Comparison of ENCODE assay signal across 8 cellular contexts in genomic region chr17:7296189-7296861, GRCh38. TPM values are rescaled to one million over a fixed set of nuclear protein-coding genes. Genes with fewer than 3 reads are reported as not detected.
DNase-seq lines count a peak whose midpoint lies in the region; ATAC-seq, FAIRE-seq and TF ChIP-seq lines count a peak whose summit lies in the region.

No MANE protein-coding gene starts in this region.

- TF ChIP-seq CTCF in PC-9 (conservative IDR thresholded peaks at IDR 0.05) (peak; percentile 95), fibroblast of the aortic adventitia (IDR thresholded peaks at IDR 0.05; ENCODE audit: insufficient read depth, low read length) (peak; percentile 76), nephron (IDR thresholded peaks at IDR 0.05; ENCODE audit: unreplicated experiment in 3 of 3) (peak; percentile 93 to 96 (median 95)), suprapubic skin (IDR thresholded peaks at IDR 0.05) (peak; percentile 91 to 95)

- H3K36me3 ChIP-seq in PC-9 (ENCODE audit: low read depth) (no peaks in the 10 kb centered on the region), suprapubic skin (no peaks in the 10 kb centered on the region)

- H3K9me3 ChIP-seq in PC-9 (ENCODE audit: insufficient read depth, low read depth) (no peaks in the 10 kb centered on the region), suprapubic skin (no peaks in the 10 kb centered on the region)

- no peak overlapping the region for H3K27ac Mint-ChIP-seq in activated T-helper 1 cell treated with anti-CD3 and anti-CD28 coated beads, Interleukin-12 subunit alpha, Interleukin-12 subunit beta, Interleukin-2, Interleukin-4 antibody, amounts not matched to agents 30 ng/mL and 10 ng/mL and 1 ng/mL, durations not matched to agents 14 hours and 24 hours and 36 hours
- no peak overlapping the region for H3K27ac Mint-ChIP-seq in nephron

- no TSS peak for BruUV-seq in PC-9 (replicated peaks; lab: Mats Ljungman, UMichigan)

- no peaks in the 10 kb centered on the region for H4K20me1 ChIP-seq in PC-9 (ENCODE audit: insufficient read depth)

- no peak for TF ChIP-seq EP300 in suprapubic skin (IDR thresholded peaks at IDR 0.05)

- no peak overlapping the region for H3K27ac ChIP-seq in PC-9
- peak overlapping the region; percentile 7 for H3K27ac ChIP-seq in suprapubic skin

- peaks cover 16% of the 10 kb centered on the region for H3K4me1 Mint-ChIP-seq in activated T-helper 1 cell treated with anti-CD3 and anti-CD28 coated beads, Interleukin-12 subunit alpha, Interleukin-12 subunit beta, Interleukin-2, Interleukin-4 antibody, amounts not matched to agents 30 ng/mL and 10 ng/mL and 1 ng/mL, durations not matched to agents 14 hours and 24 hours and 36 hours (ENCODE audit: low read depth)
- peaks cover 17% of the 10 kb centered on the region for H3K4me1 Mint-ChIP-seq in nephron

- CTCF ChIA-PET in PC-9 (lab: Charles Lee): interaction anchor here (0.7 to 1.3 kb wide), 5 partner anchors 9 to 324 kb away, joined by 3 to 5 read pairs (median 3); no protein-coding TSS in a partner anchor

- H3K4me3 ChIP-seq in PC-9 (peak overlapping the region; percentile 36), fibroblast of the aortic adventitia (ENCODE audit: low read depth, low read length) (peak overlapping the region; percentile 42), suprapubic skin (peak overlapping the region; percentile 20)

- H3K27me3 ChIP-seq in PC-9 (ENCODE audit: insufficient read depth, low read depth) (no peaks in the 10 kb centered on the region), suprapubic skin (peaks cover 36% of the 10 kb centered on the region)

- no peaks in the 10 kb centered on the region for H3K9me3 Mint-ChIP-seq in activated T-helper 1 cell treated with anti-CD3 and anti-CD28 coated beads, Interleukin-12 subunit alpha, Interleukin-12 subunit beta, Interleukin-2, Interleukin-4 antibody, amounts not matched to agents 30 ng/mL and 10 ng/mL and 1 ng/mL, durations not matched to agents 14 hours and 24 hours and 36 hours
- H3K9me3 Mint-ChIP-seq in nephron: no peaks in the 10 kb centered on the region

- intact Hi-C loops in PC-9 (cut with micrococcal nuclease; ENCODE audit: unreplicated experiment): loop anchor here (1.0 kb wide), 2 partner anchors 16 to 250 kb away; no protein-coding TSS in a partner anchor
- intact Hi-C loops in activated T-helper 1 cell treated with anti-CD3 and anti-CD28 coated beads, Interleukin-12 subunit alpha, Interleukin-12 subunit beta, Interleukin-2, Interleukin-4 antibody, amounts not matched to agents 30 ng/mL and 10 ng/mL and 1 ng/mL, durations not matched to agents 14 hours and 24 hours and 36 hours (cut with micrococcal nuclease): loop anchor here (1.0 to 5.0 kb wide), 6 partner anchors 11 to 250 kb away; partner anchors contain the start of genes EIF5A and ELP5

- POLR2A ChIA-PET in PC-9 (lab: Charles Lee; ENCODE audit: unreplicated experiment): interaction anchor here (0.7 kb wide), 1 partner anchor 49 kb away, joined by 5 read pairs; no protein-coding TSS in a partner anchor

- H3K27me3 Mint-ChIP-seq in activated T-helper 1 cell treated with anti-CD3 and anti-CD28 coated beads, Interleukin-12 subunit alpha, Interleukin-12 subunit beta, Interleukin-2, Interleukin-4 antibody, amounts not matched to agents 30 ng/mL and 10 ng/mL and 1 ng/mL, durations not matched to agents 14 hours and 24 hours and 36 hours (ENCODE audit: insufficient read depth): peaks cover 34% of the 10 kb centered on the region
- peaks cover 61% of the 10 kb centered on the region for H3K27me3 Mint-ChIP-seq in nephron (ENCODE audit: low read depth)

- H3K4me1 ChIP-seq in PC-9 (replicated peaks; ENCODE audit: insufficient read depth) (peaks cover 25% of the 10 kb centered on the region), suprapubic skin (peaks cover 55% of the 10 kb centered on the region)

- no peaks in the 10 kb centered on the region for H3K9me2 ChIP-seq in PC-9 (ENCODE audit: insufficient read depth)

- no peak for TF ChIP-seq POLR2A in suprapubic skin (IDR thresholded peaks at IDR 0.05)

- H3F3A ChIP-seq in PC-9 (ENCODE audit: insufficient read depth, low read depth): peaks cover 32% of the 10 kb centered on the region; the same call in 1 of the 2 replicates

- no peaks in the 10 kb centered on the region for H3K36me3 Mint-ChIP-seq in activated T-helper 1 cell treated with anti-CD3 and anti-CD28 coated beads, Interleukin-12 subunit alpha, Interleukin-12 subunit beta, Interleukin-2, Interleukin-4 antibody, amounts not matched to agents 30 ng/mL and 10 ng/mL and 1 ng/mL, durations not matched to agents 14 hours and 24 hours and 36 hours (ENCODE audit: low read depth)
- no peaks in the 10 kb centered on the region for H3K36me3 Mint-ChIP-seq in nephron (ENCODE audit: low read depth)

- H2AFZ ChIP-seq in PC-9: peak overlapping the region; percentile 44; the same call in 1 of the 2 replicates

- 6% methylated on average over 30 of the region's 51 CpGs for WGBS in suprapubic skin

- DNase-seq in DMS 273 (lab: John Stamatoyannopoulos, UW; ENCODE audit: unreplicated experiment) (peak; percentile 91), HTR-8/SVneo (ENCODE audit: insufficient read length, low spot score) (peak; percentile 91), PC-9 (peak; percentile 61 to 90), fibroblast of the aortic adventitia (ENCODE audit: low read depth) (peak; percentile 76), suprapubic skin (ENCODE audit: low spot score in 2 of 2) (peak in 1 of 2 donors; percentile 90)
- DNase-seq in activated T-helper 1 cell treated with anti-CD3 and anti-CD28 coated beads, Interleukin-12 subunit alpha, Interleukin-12 subunit beta, Interleukin-2, Interleukin-4 antibody, amounts not matched to agents 30 ng/mL and 10 ng/mL and 1 ng/mL, durations not matched to agents 14 hours and 24 hours and 36 hours (ENCODE audit: low spot score): peak; percentile 63

- H3K79me2 ChIP-seq in PC-9 (ENCODE audit: low read depth): no peaks in the 10 kb centered on the region

- ATAC-seq in GM18870 (IDR thresholded peaks at IDR 0.05; ENCODE audit: unreplicated experiment): no peak

- H3K4me3 Mint-ChIP-seq in activated T-helper 1 cell treated with anti-CD3 and anti-CD28 coated beads, Interleukin-12 subunit alpha, Interleukin-12 subunit beta, Interleukin-2, Interleukin-4 antibody, amounts not matched to agents 30 ng/mL and 10 ng/mL and 1 ng/mL, durations not matched to agents 14 hours and 24 hours and 36 hours: peak overlapping the region; percentile 22
- peak overlapping the region; percentile 7 to 56 (median 23) for H3K4me3 Mint-ChIP-seq in nephron

- peak; percentile 81 for FAIRE-seq in HTR-8/SVneo (lab: Jason Lieb, UNC)

- peak overlapping the region; percentile 82 for H3K4me2 ChIP-seq in PC-9

RNA-seq across cellular contexts. Expression of gene YBX2, which starts 1.9 kb away (rescaled TPM):
- total RNA-seq in PC-9 (2021) (0.65 and 0.68 TPM in 2 replicates), fibroblast of the aortic adventitia (ENCODE audit: low replicate concordance) (not detected in 2 replicates), suprapubic skin (1 to 10 TPM; 1.9 to 9.7 (median 4.0) TPM)
- 0.36 TPM in 1 of 2 replicates, not detected in the other for total RNA-seq in activated T-helper 1 cell treated with anti-CD3 and anti-CD28 coated beads, Interleukin-12 subunit alpha, Interleukin-12 subunit beta, Interleukin-2, Interleukin-4 antibody, amounts not matched to agents 30 ng/mL and 10 ng/mL and 1 ng/mL, durations not matched to agents 14 hours and 24 hours and 36 hours

RNA-seq across cellular contexts. Expression of gene EIF5A, which starts 11.1 kb away (rescaled TPM):
- total RNA-seq in PC-9 (2021) (806 and 1,298 TPM in 2 replicates), fibroblast of the aortic adventitia (ENCODE audit: low replicate concordance) (78.3 and 1,006 TPM in 2 replicates), suprapubic skin (100 to 1,000 TPM; 172 to 314 (median 239) TPM)
- total RNA-seq in activated T-helper 1 cell treated with anti-CD3 and anti-CD28 coated beads, Interleukin-12 subunit alpha, Interleukin-12 subunit beta, Interleukin-2, Interleukin-4 antibody, amounts not matched to agents 30 ng/mL and 10 ng/mL and 1 ng/mL, durations not matched to agents 14 hours and 24 hours and 36 hours: 1,241 and 1,262 TPM in 2 replicates

RNA-seq across cellular contexts. Expression of gene SLC2A4, which starts 14.8 kb away (rescaled TPM):
- total RNA-seq in PC-9 (2021) (1.5 and 1.6 TPM in 2 replicates), fibroblast of the aortic adventitia (ENCODE audit: low replicate concordance) (0.18 TPM in 1 of 2 replicates, not detected in the other), suprapubic skin (10 to 100 TPM in 2 of 4 donors, 1 to 10 TPM in 2; 2.4 to 19.4 (median 10.8) TPM)
- total RNA-seq in activated T-helper 1 cell treated with anti-CD3 and anti-CD28 coated beads, Interleukin-12 subunit alpha, Interleukin-12 subunit beta, Interleukin-2, Interleukin-4 antibody, amounts not matched to agents 30 ng/mL and 10 ng/mL and 1 ng/mL, durations not matched to agents 14 hours and 24 hours and 36 hours: 0.17 and 0.31 TPM in 2 replicates

RNA-seq across cellular contexts. Expression of gene GPS2, which starts 18.8 kb away (rescaled TPM):
- total RNA-seq in PC-9 (2021): 43.5 and 61.3 TPM in 2 replicates
- 52.3 and 59.0 TPM in 2 replicates for total RNA-seq in activated T-helper 1 cell treated with anti-CD3 and anti-CD28 coated beads, Interleukin-12 subunit alpha, Interleukin-12 subunit beta, Interleukin-2, Interleukin-4 antibody, amounts not matched to agents 30 ng/mL and 10 ng/mL and 1 ng/mL, durations not matched to agents 14 hours and 24 hours and 36 hours
- total RNA-seq in fibroblast of the aortic adventitia (ENCODE audit: low replicate concordance): 28.4 and 69.1 TPM in 2 replicates
- total RNA-seq in suprapubic skin: 100 to 1,000 TPM in 1 of 4 donors, 10 to 100 TPM in 3; 77.4 to 123 (median 87.0) TPM

RNA-seq across cellular contexts. Expression of gene NEURL4, which starts 32.8 kb away (rescaled TPM):
- 46.5 and 57.9 TPM in 2 replicates for total RNA-seq in PC-9 (2021)
- total RNA-seq in activated T-helper 1 cell treated with anti-CD3 and anti-CD28 coated beads, Interleukin-12 subunit alpha, Interleukin-12 subunit beta, Interleukin-2, Interleukin-4 antibody, amounts not matched to agents 30 ng/mL and 10 ng/mL and 1 ng/mL, durations not matched to agents 14 hours and 24 hours and 36 hours: 57.1 and 60.9 TPM in 2 replicates
- total RNA-seq in fibroblast of the aortic adventitia (ENCODE audit: low replicate concordance): 17.4 and 17.7 TPM in 2 replicates
- total RNA-seq in suprapubic skin: 10 to 100 TPM; 11.7 to 51.3 (median 20.6) TPM
